In genomic region chr18:10690376-10690775, GRCh38 we compare ENCODE assay signal across 26 cellular contexts.
DNase-seq lines count a peak whose midpoint lies in the region; FAIRE-seq and TF ChIP-seq lines count a peak whose summit lies in the region.
"Had no signal": no experiment of that assay in that cellular context is flagged by ENCODE, and none has a peak within 500 bp of the region (broad histone marks: within the 10 kb centered on the region; RNA-seq: fewer than 3 reads in every experiment).

No MANE protein-coding gene starts in this region.

- TF ChIP-seq EP300 in H1 (IDR thresholded peaks at IDR 0.05; ENCODE audit: borderline replicate concordance in 1 of 2, low read depth in 2 of 2, low read length in 2 of 2), result no peak

- POLR2A ChIA-PET in H1 (lab: Charles Lee; ENCODE audit: partially characterized antibody), result no interaction called here

- peaks cover 2% of the 10 kb centered on the region; the same call in 1 of the 2 replicates for H3K23me2 ChIP-seq in H1 (ENCODE audit: low read depth, low read length)

- H2AFZ ChIP-seq in H1 (ENCODE audit: low read length), result no peak overlapping the region

- no peak overlapping the region for H3K9ac ChIP-seq in H1 (replicated peaks in 1 of 4; ENCODE audit: extremely low read depth in 1 of 4, low read depth in 3 of 4, low read length in 3 of 4)
- H3K9ac ChIP-seq: KMS-11 had no signal

- H4K91ac ChIP-seq in H1 (replicated peaks; ENCODE audit: insufficient read length, low read length), result no peak overlapping the region

- no peak overlapping the region for H4K5ac ChIP-seq in H1 (ENCODE audit: insufficient read length, low read depth, low read length)

- H3K4me3 Mint-ChIP-seq in osteocyte (ENCODE audit: unreplicated experiment) (no peak overlapping the region), HFFc6 (no peak overlapping the region)
- H3K4me3 Mint-ChIP-seq: B cell; CD8-positive, alpha-beta T cell had no signal

- peaks cover 48% of the 10 kb centered on the region for H3K36me3 Mint-ChIP-seq in osteocyte (ENCODE audit: unreplicated experiment)
- no peaks in the 10 kb centered on the region for H3K36me3 Mint-ChIP-seq in HFFc6 (ENCODE audit: low read depth)
- H3K36me3 Mint-ChIP-seq: CD8-positive, alpha-beta T cell; IgD-negative memory B cell had no signal

- no peak overlapping the region for H3K27ac ChIP-seq in H1 (ENCODE audit: low read depth, low read length)
- H3K27ac ChIP-seq: 22Rv1, C4-2B, KMS-11, Peyer's patch, SK-N-MC had no signal

- H2BK15ac ChIP-seq in H1 (ENCODE audit: low read length), result no peak overlapping the region

- no peak overlapping the region for H4K8ac ChIP-seq in H1 (ENCODE audit: extremely low read depth, insufficient read depth, low read length)

- H3K9me3 Mint-ChIP-seq in osteocyte (ENCODE audit: unreplicated experiment), result no peaks in the 10 kb centered on the region
- no peaks in the 10 kb centered on the region for H3K9me3 Mint-ChIP-seq in HFFc6
- H3K9me3 Mint-ChIP-seq: CD8-positive, alpha-beta T cell; IgD-negative memory B cell had no signal

- no peak overlapping the region for H2BK20ac ChIP-seq in H1 (ENCODE audit: low read length)

- H4K20me1 ChIP-seq in H1 (replicated peaks in 1 of 2; ENCODE audit: control insufficient read depth in 1 of 2, insufficient read depth in 2 of 2, low read length in 2 of 2), result no peaks in the 10 kb centered on the region

- no peak overlapping the region for H2BK12ac ChIP-seq in H1 (ENCODE audit: low read depth, low read length)

- no peaks in the 10 kb centered on the region for H3K9me3 ChIP-seq in H1 (ENCODE audit: insufficient read depth in 2 of 2, low read depth in 1 of 2, low read length in 1 of 2)
- H3K9me3 ChIP-seq: Caco-2, Peyer's patch had no signal

- no peak overlapping the region for H3K14ac ChIP-seq in H1 (ENCODE audit: insufficient read length)

- CTCF ChIA-PET in H1 (lab: Charles Lee; ENCODE audit: partially characterized antibody), result no interaction called here

- H3K79me1 ChIP-seq in H1 (ENCODE audit: low read depth, low read length), result no peaks in the 10 kb centered on the region

- peaks cover 20% of the 10 kb centered on the region for H3K4me1 Mint-ChIP-seq in osteocyte (ENCODE audit: unreplicated experiment)
- H3K4me1 Mint-ChIP-seq in HFFc6 (ENCODE audit: low read depth), result no peaks in the 10 kb centered on the region
- H3K4me1 Mint-ChIP-seq: B cell had no signal

- DNase-seq in DMS79 treated with DMSO at 0.1 percent for 48 hours (lab: John Stamatoyannopoulos, UW) (peak; percentile 18), DMS79 (lab: John Stamatoyannopoulos, UW) (no peak), NCI-H128 (lab: John Stamatoyannopoulos, UW; ENCODE audit: unreplicated experiment) (peak; percentile 2), H1 (ENCODE audit: low read depth in 1 of 2, low spot score in 2 of 2) (no peak), osteocyte (ENCODE audit: extremely low spot score, unreplicated experiment) (peak; percentile 53), HFFc6 (no peak), cerebellar nuclear complex (lab: John Stamatoyannopoulos, UW) (no peak)
- DNase-seq: Caco-2; CD8-positive, alpha-beta T cell; GF-D8; GOT3; HCEC 1CT; NCI-H1048; NCI-H1436; NCI-H1930; NCI-H526 treated with DMSO at 0.1 percent for 48 hours; OCI-M1; Peyer's patch; SIG-M5 had no signal

- no peak overlapping the region for H3K4me2 ChIP-seq in H1 (ENCODE audit: insufficient read depth in 1 of 2, low read depth in 2 of 2, low read length in 2 of 2)
- H3K4me2 ChIP-seq: KMS-11 had no signal

- no peak overlapping the region for H3K56ac ChIP-seq in H1 (replicated peaks; ENCODE audit: insufficient read length, low read depth, low read length)

- 79% methylated on average over 7 of the region's 7 CpGs; no CpG with 5 or more reads in 1 of the 2 experiments for WGBS in H1 (ENCODE audit: extremely low coverage in 1 of 2, insufficient coverage in 1 of 2, insufficient read length in 1 of 2, insufficient replicate concordance in 2 of 2, low coverage in 1 of 2, low lambda C conversion rate in 2 of 2, missing lambda C conversion rate in 1 of 2), 2 experiments

- no peaks in the 10 kb centered on the region; a peak in 1 of 7 replicates for H3K27me3 ChIP-seq in H1 (replicated peaks in 1 of 4; ENCODE audit: control insufficient read depth in 3 of 4, extremely low read depth in 1 of 4, insufficient read depth in 3 of 4, low read length in 3 of 4)
- H3K27me3 ChIP-seq: Peyer's patch had no signal

- H2BK5ac ChIP-seq in H1 (ENCODE audit: low read depth, low read length), result no peak overlapping the region

- H3K27ac Mint-ChIP-seq in osteocyte (ENCODE audit: unreplicated experiment) (no peak overlapping the region), HFFc6 (no peak overlapping the region)
- H3K27ac Mint-ChIP-seq: B cell; CD8-positive, alpha-beta T cell; IgD-negative memory B cell had no signal

- H3K27me3 Mint-ChIP-seq in osteocyte (ENCODE audit: unreplicated experiment) (no peaks in the 10 kb centered on the region), HFFc6 (ENCODE audit: insufficient read depth) (peaks cover 8% of the 10 kb centered on the region)
- H3K27me3 Mint-ChIP-seq: IgD-negative memory B cell had no signal

- H3K79me2 ChIP-seq in H1 (ENCODE audit: control insufficient read depth in 1 of 2, insufficient read depth in 2 of 2, low read length in 2 of 2), result no peaks in the 10 kb centered on the region

- H3K4ac ChIP-seq in H1 (replicated peaks; ENCODE audit: insufficient read length, low read depth, low read length), result peak overlapping the region; percentile 14

- no peaks in the 10 kb centered on the region for H3K36me3 ChIP-seq in H1 (ENCODE audit: control insufficient read depth in 2 of 4, insufficient read depth in 4 of 4, low read length in 3 of 4)
- H3K36me3 ChIP-seq: Peyer's patch had no signal

- H2BK120ac ChIP-seq in H1 (replicated peaks; ENCODE audit: low read depth, low read length), result no peak overlapping the region

- H3K23ac ChIP-seq in H1 (ENCODE audit: insufficient read length), result no peak overlapping the region

- TF ChIP-seq RAD21 in H1 (IDR thresholded peaks at IDR 0.05 in 1 of 2, conservative IDR thresholded peaks at IDR 0.05 in 1 of 2; ENCODE audit: low read depth in 2 of 2, low read length in 2 of 2), result no peak

- TF ChIP-seq POLR2A in H1 (IDR thresholded peaks at IDR 0.05; ENCODE audit: control extremely low read depth in 1 of 2, low read depth in 2 of 2, low read length in 2 of 2), result no peak

- TF ChIP-seq CTCF in H1 (IDR thresholded peaks at IDR 0.05; ENCODE audit: control extremely low read depth in 1 of 3, insufficient read depth in 1 of 3, low read depth in 1 of 3, low read length in 3 of 3), result no peak
- TF ChIP-seq CTCF in osteocyte (IDR thresholded peaks at IDR 0.05), result no peak
- no peak for TF ChIP-seq CTCF in HFFc6 (IDR thresholded peaks at IDR 0.05)

- no peak overlapping the region for H3K4me3 ChIP-seq in H1 (ENCODE audit: extremely low read depth in 1 of 4, insufficient read depth in 2 of 4, low read depth in 3 of 4, low read length in 4 of 4)
- H3K4me3 ChIP-seq: Peyer's patch, SK-N-MC had no signal

- no peak overlapping the region for H3K18ac ChIP-seq in H1 (ENCODE audit: extremely low read depth, low read length)

- no peak overlapping the region for H2AK5ac ChIP-seq in H1 (ENCODE audit: low read depth, low read length)

- no peaks in the 10 kb centered on the region for H3K4me1 ChIP-seq in H1 (replicated peaks in 1 of 4; ENCODE audit: control insufficient read depth in 3 of 4, insufficient read depth in 4 of 4, low read length in 3 of 4)
- H3K4me1 ChIP-seq: Caco-2, Peyer's patch had no signal

- FAIRE-seq in H1 (lab: Jason Lieb, UNC), result no peak
- FAIRE-seq: GM12892 had no signal

Comparison
In these comparisons a context has a peak if more than half of its experiments do, and no peak if none do; other contexts are left out.
1. DNase-seq: peak in DMS79 treated with DMSO at 0.1 percent for 48 hours (single experiment), NCI-H128 (single experiment) and osteocyte (single experiment); none in DMS79 (single experiment), H1 (0 of 2), HFFc6 (single experiment) and cerebellar nuclear complex (0 of 2).